8 cellular contexts compared by ENCODE assay signal in genomic region chr10:92592761-92593552, GRCh38. TPM values are rescaled to one million over a fixed set of nuclear protein-coding genes. Genes with fewer than 3 reads are reported as not detected.
DNase-seq lines count a peak whose midpoint lies in the region; ATAC-seq and TF ChIP-seq lines count a peak whose summit lies in the region.

KIF11 (plus strand) TSS chr10:92593130; CDS start chr10:92593376, 246 bp downstream.

- H3K4me3 ChIP-seq in H7 (ENCODE audit: insufficient read depth, low read depth, low read length) (peak within 1 kb of the TSS; percentile 92), MG63 (peak within 1 kb of the TSS; percentile 88)

- DNase-seq in ELF-1 (ENCODE audit: low read depth, low spot score) (peak; percentile 97), H7 (peak; percentile 91), MG63 (peak; percentile 98), SHP77 treated with DMSO at 0.1 percent for 48 hours (lab: John Stamatoyannopoulos, UW) (peak; percentile 92), fibroblast of the conjunctiva (ENCODE audit: low read depth) (peak; percentile 92), nephron progenitor cell (peak; percentile 96)
- peak; percentile 99 for DNase-seq in activated effector memory CD4-positive, alpha-beta T cell treated with anti-CD3 and anti-CD28 coated beads, Interleukin-2, amount 50 U/mL, for 16 hours
- peak; percentile 94 to 97 for DNase-seq in stimulated activated naive CD8-positive, alpha-beta T cell treated with anti-CD3 and anti-CD28 coated beads, Interleukin-15, amount 100 ng/mL, for 72 hours

- peak within 1 kb of the TSS; percentile 97 for H3K4me3 Mint-ChIP-seq in nephron progenitor cell
- H3K4me3 Mint-ChIP-seq in stimulated activated naive CD8-positive, alpha-beta T cell treated with anti-CD3 and anti-CD28 coated beads, Interleukin-15, amount 100 ng/mL, for 72 hours, result peak within 1 kb of the TSS; percentile 95 to 98

- no peak for TF ChIP-seq CTCF in nephron progenitor cell (IDR thresholded peaks at IDR 0.05)

- peak within 1 kb of the TSS; percentile 98 for H3K27ac Mint-ChIP-seq in nephron progenitor cell
- H3K27ac Mint-ChIP-seq in stimulated activated naive CD8-positive, alpha-beta T cell treated with anti-CD3 and anti-CD28 coated beads, Interleukin-15, amount 100 ng/mL, for 72 hours, result peak within 1 kb of the TSS; percentile 99

- H3K27me3 Mint-ChIP-seq in nephron progenitor cell (ENCODE audit: low read depth, poor library complexity), result no peaks in the 10 kb centered on the region
- H3K27me3 Mint-ChIP-seq in stimulated activated naive CD8-positive, alpha-beta T cell treated with anti-CD3 and anti-CD28 coated beads, Interleukin-15, amount 100 ng/mL, for 72 hours, result no peaks in the 10 kb centered on the region

- H3K36me3 ChIP-seq in H7 (replicated peaks; ENCODE audit: control insufficient read depth, insufficient read depth, low read length) (no peaks in the 10 kb centered on the region), MG63 (peaks cover 10% of the 10 kb centered on the region)

- H3K9me3 Mint-ChIP-seq in nephron progenitor cell, result peaks cover 20% of the 10 kb centered on the region
- H3K9me3 Mint-ChIP-seq in stimulated activated naive CD8-positive, alpha-beta T cell treated with anti-CD3 and anti-CD28 coated beads, Interleukin-15, amount 100 ng/mL, for 72 hours, result no peaks in the 10 kb centered on the region

- peak; percentile 89 for ATAC-seq in stimulated activated naive CD8-positive, alpha-beta T cell treated with anti-CD3 and anti-CD28 coated beads, Interleukin-15, amount 100 ng/mL, for 72 hours

- H3K36me3 Mint-ChIP-seq in nephron progenitor cell (ENCODE audit: low read depth), result peaks cover 23% of the 10 kb centered on the region

- H3K27me3 ChIP-seq in H7 (ENCODE audit: control insufficient read depth, insufficient read depth, low read length) (no peaks in the 10 kb centered on the region), MG63 (no peaks in the 10 kb centered on the region)

- peaks cover 55% of the 10 kb centered on the region for H3K4me1 Mint-ChIP-seq in nephron progenitor cell
- H3K4me1 Mint-ChIP-seq in stimulated activated naive CD8-positive, alpha-beta T cell treated with anti-CD3 and anti-CD28 coated beads, Interleukin-15, amount 100 ng/mL, for 72 hours, result peaks cover 41% of the 10 kb centered on the region

- no peaks in the 10 kb centered on the region for H3K9me3 ChIP-seq in MG63

RNA-seq across cellular contexts. Expression of gene KIF11, which starts in this region (rescaled TPM):
- 44.2 and 59.1 TPM in 2 replicates for total RNA-seq in H7 (2014; rRNA removed; shearing (Covaris generic))
- 19.5 and 26.3 TPM in 2 replicates for total RNA-seq in MG63 (2014; rRNA removed; shearing (Covaris generic); ENCODE audit: low replicate concordance)

Comparison
In these comparisons a context has a peak if more than half of its experiments do, and no peak if none do; other contexts are left out.
1. Peak in every context shown above with its lines: DNase-seq, ATAC-seq and H3K4me3 ChIP-seq.